In the genomic region with DNA sequence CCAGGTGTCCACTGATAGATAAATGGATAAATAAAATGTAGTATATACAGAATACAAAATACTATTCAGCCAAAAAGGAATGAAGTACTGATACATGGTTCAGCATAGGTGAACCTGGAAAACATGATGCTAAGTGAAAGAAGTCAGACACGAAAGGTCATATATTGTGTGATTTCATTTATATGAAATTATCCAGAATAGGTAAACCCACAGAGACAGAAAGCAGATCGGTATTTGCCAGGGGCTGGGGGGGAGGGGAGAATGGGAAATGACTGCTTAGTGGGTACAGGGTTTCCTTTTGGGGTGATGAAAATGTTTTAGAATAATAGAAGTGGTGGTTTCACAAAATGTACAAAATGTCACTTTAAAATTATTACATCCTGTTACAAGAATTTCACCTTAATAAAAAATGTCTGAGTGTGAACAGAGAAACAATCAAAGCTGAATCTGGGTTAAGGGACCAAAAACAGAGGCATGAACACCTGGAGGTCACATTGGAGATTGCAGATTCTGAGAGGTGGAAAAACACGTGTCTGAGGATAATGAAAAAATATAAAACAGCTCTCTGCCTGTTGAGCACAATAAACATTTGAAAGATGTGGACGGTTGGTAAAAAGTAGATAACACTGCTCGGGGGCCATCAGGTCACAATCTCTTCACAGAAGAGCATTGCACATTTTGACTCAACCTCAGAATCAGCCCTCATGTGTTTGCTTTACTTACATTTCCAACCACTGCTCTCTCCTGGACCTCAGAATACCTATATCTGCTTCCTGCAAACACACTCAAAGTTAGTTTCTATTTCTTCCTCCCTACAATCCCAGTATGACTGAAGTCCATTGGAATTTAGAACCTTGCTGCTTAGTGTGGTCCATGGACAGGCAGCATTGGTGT, we compare ENCODE assay signal across 9 cellular contexts. TPM values are rescaled to one million over a fixed set of nuclear protein-coding genes. Genes with fewer than 3 reads are reported as not detected.
DNase-seq lines count a peak whose midpoint lies in the region; ATAC-seq and TF ChIP-seq lines count a peak whose summit lies in the region.
"Had no signal": no experiment of that assay in that cellular context is flagged by ENCODE, and none has a peak within 500 bp of the region (broad histone marks: within the 10 kb centered on the region; RNA-seq: fewer than 3 reads in every experiment).

No MANE protein-coding gene starts in this region.

- peaks cover 28% of the 10 kb centered on the region for H3K36me3 Mint-ChIP-seq in activated naive CD4-positive, alpha-beta T cell treated with anti-CD3 and anti-CD28 coated beads, Interleukin-2, amount 50 U/mL, for 24 hours
- H3K36me3 Mint-ChIP-seq in neural crest cell (ENCODE audit: low read depth) = peaks cover 4% of the 10 kb centered on the region

- no peaks in the 10 kb centered on the region for H3K27me3 Mint-ChIP-seq in activated naive CD4-positive, alpha-beta T cell treated with anti-CD3 and anti-CD28 coated beads, Interleukin-2, amount 50 U/mL, for 24 hours
- H3K27me3 Mint-ChIP-seq in neural crest cell (ENCODE audit: low read depth) = peaks cover 26% of the 10 kb centered on the region

- H3K9me3 Mint-ChIP-seq in activated naive CD4-positive, alpha-beta T cell treated with anti-CD3 and anti-CD28 coated beads, Interleukin-2, amount 50 U/mL, for 24 hours = no peaks in the 10 kb centered on the region
- H3K9me3 Mint-ChIP-seq in neural crest cell = peaks cover 3% of the 10 kb centered on the region

- TF ChIP-seq CTCF in neural crest cell (conservative IDR thresholded peaks at IDR 0.05) = peak; percentile 26

- DNase-seq in HT-29 (ENCODE audit: low spot score) (peak; percentile 49), neural crest cell (ENCODE audit: low read depth, low spot score) (no peak), globus pallidus (ENCODE audit: low spot score) (no peak), D341Med (ENCODE audit: low spot score) (no peak)

- ATAC-seq in GM18502 (IDR thresholded peaks at IDR 0.05; ENCODE audit: poor library complexity, unreplicated experiment) = peak; percentile 59
- ATAC-seq in GM21717 (IDR thresholded peaks at IDR 0.05; ENCODE audit: unreplicated experiment) = no peak
- ATAC-seq in GM21515 (IDR thresholded peaks at IDR 0.05; ENCODE audit: unreplicated experiment) = no peak

- H3K4me1 Mint-ChIP-seq in activated naive CD4-positive, alpha-beta T cell treated with anti-CD3 and anti-CD28 coated beads, Interleukin-2, amount 50 U/mL, for 24 hours = peaks cover 95% of the 10 kb centered on the region
- H3K4me1 Mint-ChIP-seq in neural crest cell = peaks cover 11% of the 10 kb centered on the region

- peak overlapping the region; percentile 96 for H3K4me3 Mint-ChIP-seq in activated naive CD4-positive, alpha-beta T cell treated with anti-CD3 and anti-CD28 coated beads, Interleukin-2, amount 50 U/mL, for 24 hours
- H3K4me3 Mint-ChIP-seq in neural crest cell = no peak overlapping the region

- peak overlapping the region; percentile 99 for H3K27ac Mint-ChIP-seq in activated naive CD4-positive, alpha-beta T cell treated with anti-CD3 and anti-CD28 coated beads, Interleukin-2, amount 50 U/mL, for 24 hours
- peak overlapping the region; percentile 75 for H3K27ac Mint-ChIP-seq in neural crest cell (ENCODE audit: unreplicated experiment)

RNA-seq across cellular contexts. Expression of a gene that starts 3.3 kb away (rescaled TPM):
- total RNA-seq in HT-29 (2014; rRNA removed; shearing (Covaris generic)) = not detected in 2 replicates
- total RNA-seq in neural crest cell = not detected in 2 replicates
- total RNA-seq: NCI-H460 had no signal

RNA-seq across cellular contexts. Expression of a gene that starts 59.5 kb away (rescaled TPM):
- not detected in 2 replicates for total RNA-seq in HT-29 (2014; rRNA removed; shearing (Covaris generic))
- not detected in 2 replicates for total RNA-seq in neural crest cell
- total RNA-seq: NCI-H460 had no signal
